Comparison of ENCODE assay signal across 9 cellular contexts in genomic region chr2:170408461-170409163, GRCh38.
A peak's percentile ranks its signal among the peaks of the same experiment; 100 is the strongest.
DNase-seq lines count a peak whose midpoint lies in the region; ATAC-seq and TF ChIP-seq lines count a peak whose summit lies in the region.
"Had no signal": no experiment of that assay in that cellular context is flagged by ENCODE, and none has a peak within 500 bp of the region (broad histone marks: within the 10 kb centered on the region; RNA-seq: fewer than 3 reads in every experiment).

No MANE protein-coding gene starts in this region.

- no peaks in the 10 kb centered on the region for H3K36me3 Mint-ChIP-seq in activated T-cell treated with anti-CD3 and anti-CD28 coated beads, Interleukin-2, amount 50 U/mL, for 24 hours (ENCODE audit: low read depth)
- no peaks in the 10 kb centered on the region for H3K36me3 Mint-ChIP-seq in type B pancreatic cell

- peak; percentile 21; the same call in 1 of the 2 replicates for ATAC-seq in IMR-90 (ENCODE audit: low read depth)
- ATAC-seq in body of pancreas, result peak; percentile 27
- no peak for ATAC-seq in HG03039 (IDR thresholded peaks at IDR 0.05; ENCODE audit: unreplicated experiment)

- H4K20me1 ChIP-seq in IMR-90 (ENCODE audit: insufficient read depth, low read length), result no peaks in the 10 kb centered on the region

- H3K27ac Mint-ChIP-seq in activated T-cell treated with anti-CD3 and anti-CD28 coated beads, Interleukin-2, amount 50 U/mL, for 24 hours, result no peak overlapping the region
- H3K27ac Mint-ChIP-seq in type B pancreatic cell, result no peak overlapping the region

- H4K91ac ChIP-seq in IMR-90 (ENCODE audit: insufficient read depth, low read depth, low read length), result no peak overlapping the region

- H3K4me2 ChIP-seq in IMR-90 (ENCODE audit: low read depth, low read length), result no peak overlapping the region

- no peak overlapping the region for H3K4me3 ChIP-seq in IMR-90 (ENCODE audit: insufficient read depth, low read depth, low read length)
- H3K4me3 ChIP-seq in body of pancreas, result no peak overlapping the region

- in situ Hi-C loops in IMR-90 (cut with MboI; ENCODE audit: low sequenced_read_pairs), result loop anchor here (10.0 kb wide), 1 partner anchor 406 kb away; the partner anchor contains the start of gene GAD1

- no peak overlapping the region for H3K14ac ChIP-seq in IMR-90 (replicated peaks; ENCODE audit: low read depth, low read length)

- H3K27me3 ChIP-seq in IMR-90 (ENCODE audit: control insufficient read depth, insufficient read depth, low read length) (no peaks in the 10 kb centered on the region; the same call in 1 of the 2 replicates), body of pancreas (no peaks in the 10 kb centered on the region)
- H3K27me3 ChIP-seq: MG63 had no signal

- H2AK5ac ChIP-seq in IMR-90 (ENCODE audit: low read depth, low read length), result no peak overlapping the region

- H2AK9ac ChIP-seq in IMR-90 (replicated peaks; ENCODE audit: low read depth, low read length, poor library complexity), result no peak overlapping the region

- no peak overlapping the region for H3K23ac ChIP-seq in IMR-90 (ENCODE audit: low read depth, low read length)

- H3K27me3 Mint-ChIP-seq in activated T-cell treated with anti-CD3 and anti-CD28 coated beads, Interleukin-2, amount 50 U/mL, for 24 hours, result peaks cover 38% of the 10 kb centered on the region
- H3K27me3 Mint-ChIP-seq in type B pancreatic cell, result peaks cover 49% of the 10 kb centered on the region

- no TSS peak for BruUV-seq in IMR-90 (replicated peaks; lab: Mats Ljungman, UMichigan)

- no peak overlapping the region for H3K4me3 Mint-ChIP-seq in activated T-cell treated with anti-CD3 and anti-CD28 coated beads, Interleukin-2, amount 50 U/mL, for 24 hours
- H3K4me3 Mint-ChIP-seq in type B pancreatic cell, result peak overlapping the region; percentile 14

- H3K4ac ChIP-seq in IMR-90 (ENCODE audit: low read depth, low read length), result no peak overlapping the region

- no peaks in the 10 kb centered on the region for H3K9me3 ChIP-seq in IMR-90 (ENCODE audit: control insufficient read depth, insufficient read depth, low read length)
- no peaks in the 10 kb centered on the region for H3K9me3 ChIP-seq in body of pancreas
- H3K9me3 ChIP-seq: MG63 had no signal

- TF ChIP-seq POLR2A in IMR-90 (IDR thresholded peaks at IDR 0.05; ENCODE audit: low read depth, low read length), result no peak
- no peak for TF ChIP-seq POLR2A in body of pancreas (IDR thresholded peaks at IDR 0.05)

- no peak overlapping the region for H2BK120ac ChIP-seq in IMR-90 (ENCODE audit: low read depth, low read length)

- TF ChIP-seq CTCF in IMR-90 (conservative IDR thresholded peaks at IDR 0.05; ENCODE audit: low read depth, low read length), result no peak
- TF ChIP-seq CTCF in body of pancreas (IDR thresholded peaks at IDR 0.05), result no peak
- no peak for TF ChIP-seq CTCF in type B pancreatic cell (conservative IDR thresholded peaks at IDR 0.05)

- 0% methylated on average over 1 of the region's 6 CpGs; no CpG with 5 or more reads in 1 of the 2 experiments for WGBS in IMR-90 (ENCODE audit: extremely low coverage in 2 of 2, insufficient read length in 1 of 2), 2 experiments
- WGBS in body of pancreas, 2 donors, result 30 to 31% methylated on average over 6 of the region's 6 CpGs

- H3K18ac ChIP-seq in IMR-90 (ENCODE audit: low read depth, low read length), result no peak overlapping the region

- CTCF ChIA-PET in IMR-90 (lab: Yijun Ruan, JAX), result interaction anchor here (0.5 to 1.6 kb wide), 9 partner anchors 10 to 454 kb away, joined by 3 to 6 read pairs (median 4); no protein-coding TSS in a partner anchor

- H3K56ac ChIP-seq in IMR-90 (ENCODE audit: extremely low read depth, insufficient read depth, low read length), result no peak overlapping the region

- dilution Hi-C loops in IMR-90 (cut with HindIII; ENCODE audit: low sequenced_read_pairs, unreplicated experiment), result loop anchor here (25.0 kb wide), 1 partner anchor 404 kb away; the partner anchor contains the start of gene GAD1

- no peak overlapping the region for H4K5ac ChIP-seq in IMR-90 (ENCODE audit: low read depth, low read length)

- H4K8ac ChIP-seq in IMR-90 (ENCODE audit: low read depth in 2 of 2, low read length in 2 of 2), result no peak overlapping the region

- H3K4me1 Mint-ChIP-seq in activated T-cell treated with anti-CD3 and anti-CD28 coated beads, Interleukin-2, amount 50 U/mL, for 24 hours (ENCODE audit: low read depth), result peaks cover 7% of the 10 kb centered on the region
- no peaks in the 10 kb centered on the region for H3K4me1 Mint-ChIP-seq in type B pancreatic cell (ENCODE audit: unreplicated experiment)

- H3K9me3 Mint-ChIP-seq in activated T-cell treated with anti-CD3 and anti-CD28 coated beads, Interleukin-2, amount 50 U/mL, for 24 hours, result no peaks in the 10 kb centered on the region
- no peaks in the 10 kb centered on the region for H3K9me3 Mint-ChIP-seq in type B pancreatic cell

- no peak overlapping the region for H2BK15ac ChIP-seq in IMR-90 (ENCODE audit: low read depth, low read length)

- H3K36me3 ChIP-seq in IMR-90 (ENCODE audit: control insufficient read depth, insufficient read depth, low read length), result no peaks in the 10 kb centered on the region
- no peaks in the 10 kb centered on the region for H3K36me3 ChIP-seq in body of pancreas (replicated peaks in 1 of 2; ENCODE audit: insufficient read depth in 1 of 2, low read depth in 2 of 2)
- H3K36me3 ChIP-seq: MG63 had no signal

- no peaks in the 10 kb centered on the region for H3K9me1 ChIP-seq in IMR-90 (ENCODE audit: insufficient read depth, low read length)

- no peak overlapping the region for H2BK5ac ChIP-seq in IMR-90 (ENCODE audit: low read depth, low read length, poor library complexity, severe bottlenecking)

- H2AFZ ChIP-seq in IMR-90 (replicated peaks; ENCODE audit: low read length, poor library complexity), result no peak overlapping the region

- DNase-seq in activated T-cell treated with anti-CD3 and anti-CD28 coated beads, Interleukin-2, amount 50 U/mL, for 48 hours, result peak; percentile 16 to 18
- DNase-seq in activated T-cell treated with anti-CD3 and anti-CD28 coated beads, Interleukin-2, amount 50 U/mL, for 24 hours, result no peak
- no peak for DNase-seq in IMR-90
- no peak for DNase-seq in body of pancreas
- DNase-seq in type B pancreatic cell (ENCODE audit: extremely low spot score, unreplicated experiment), result no peak
- DNase-seq in NCI-H526 treated with DMSO at 0.1 percent for 48 hours (lab: John Stamatoyannopoulos, UW), result no peak
- DNase-seq in H4 (ENCODE audit: low spot score), result no peak

- H3K27ac ChIP-seq in IMR-90 (ENCODE audit: insufficient read depth, low read length) (no peak overlapping the region), body of pancreas (no peak overlapping the region)

- intact Hi-C loops in IMR-90 (cut with micrococcal nuclease) (loop anchor here (1.0 to 10.0 kb wide), 3 partner anchors 296 to 956 kb away; no protein-coding TSS in a partner anchor), body of pancreas (cut with DNase I) (loop anchor here (10.0 kb wide), 1 partner anchor 406 kb away; the partner anchor contains the start of gene GAD1)

- H3K4me1 ChIP-seq in IMR-90 (ENCODE audit: control insufficient read depth, insufficient read depth, low read length) (no peaks in the 10 kb centered on the region), body of pancreas (peaks cover 6% of the 10 kb centered on the region)

- H3K9ac ChIP-seq in IMR-90 (ENCODE audit: low read depth, low read length), result no peak overlapping the region

- POLR2A ChIA-PET in IMR-90 (lab: Charles Lee; ENCODE audit: unreplicated experiment), result no interaction called here

- TF ChIP-seq RAD21 in IMR-90 (IDR thresholded peaks at IDR 0.05; ENCODE audit: low read length), result no peak

- no peak overlapping the region for H2BK20ac ChIP-seq in IMR-90 (ENCODE audit: low read depth, low read length)

- no peaks in the 10 kb centered on the region for H3K79me1 ChIP-seq in IMR-90 (ENCODE audit: low read depth in 1 of 2, low read length in 2 of 2)

TF ChIP-seq in IMR-90, 13 proteins besides CTCF, POLR2A, EP300 and RAD21:
- TF ChIP-seq MAZ (IDR thresholded peaks at IDR 0.05; ENCODE audit: borderline replicate concordance, low read depth, low read length) (no peak), CHD1 (IDR thresholded peaks at IDR 0.05; ENCODE audit: low read depth, low read length) (no peak), USF2 (IDR thresholded peaks at IDR 0.05; ENCODE audit: low read depth, low read length) (no peak), RFX5 (IDR thresholded peaks at IDR 0.05; ENCODE audit: low read depth, low read length) (no peak), BHLHE40 (IDR thresholded peaks at IDR 0.05; ENCODE audit: low read depth, low read length) (no peak), ELK1 (IDR thresholded peaks at IDR 0.05; ENCODE audit: borderline replicate concordance, low read depth, low read length) (no peak)

Comparison
In these comparisons a context has a peak if more than half of its experiments do, and no peak if none do; other contexts are left out.
1. DNase-seq: peak in activated T-cell treated with anti-CD3 and anti-CD28 coated beads, Interleukin-2, amount 50 U/mL, for 48 hours (2 of 2); none in activated T-cell treated with anti-CD3 and anti-CD28 coated beads, Interleukin-2, amount 50 U/mL, for 24 hours (single experiment), IMR-90 (single experiment), body of pancreas (0 of 4), type B pancreatic cell (single experiment), NCI-H526 treated with DMSO at 0.1 percent for 48 hours (single experiment) and H4 (single experiment).